21 cellular contexts compared by ENCODE assay signal in genomic region chr10:43050011-43050410, GRCh38. TPM values are rescaled to one million over a fixed set of nuclear protein-coding genes. Genes with fewer than 3 reads are reported as not detected.
DNase-seq lines count a peak whose midpoint lies in the region; ATAC-seq, FAIRE-seq and TF ChIP-seq lines count a peak whose summit lies in the region.
"Had no signal": no experiment of that assay in that cellular context is flagged by ENCODE, and none has a peak within 500 bp of the region (broad histone marks: within the 10 kb centered on the region; RNA-seq: fewer than 3 reads in every experiment).

No MANE protein-coding gene starts in this region.

- no peak for TF ChIP-seq RAD21 in A549 (conservative IDR thresholded peaks at IDR 0.05 in 1 of 2, IDR thresholded peaks at IDR 0.05 in 1 of 2)

- no peak overlapping the region for H2AFZ ChIP-seq in PC-3 (ENCODE audit: low read length)
- no peak overlapping the region for H2AFZ ChIP-seq in osteoblast (ENCODE audit: low read length)

- no peaks in the 10 kb centered on the region for H4K20me1 ChIP-seq in PC-3 (ENCODE audit: low read length)
- no peaks in the 10 kb centered on the region for H4K20me1 ChIP-seq in osteoblast (ENCODE audit: insufficient read depth, low read length)
- H4K20me1 ChIP-seq: BLaER1 had no signal

- no peak overlapping the region for H3K9ac ChIP-seq in PC-3 (ENCODE audit: low read length)
- H3K9ac ChIP-seq: BLaER1 had no signal

- BruUV-seq in PC-3 (replicated peaks; lab: Mats Ljungman, UMichigan): no TSS peak

- no peaks in the 10 kb centered on the region for H3K9me2 ChIP-seq in PC-3 (replicated peaks; ENCODE audit: low read length)

- no peak for TF ChIP-seq EP300 in A549 (IDR thresholded peaks at IDR 0.05)

- POLR2A ChIA-PET in A549 (lab: Yijun Ruan, JAX): no interaction called here
- POLR2A ChIA-PET in PC-3 (lab: Charles Lee; ENCODE audit: unreplicated experiment): no interaction called here

- H3K36me3 ChIP-seq in PC-3 (ENCODE audit: low read depth, low read length) (no peaks in the 10 kb centered on the region), osteoblast (ENCODE audit: insufficient read depth, low read length) (no peaks in the 10 kb centered on the region)
- H3K36me3 ChIP-seq: BE2C, BLaER1 had no signal

- H3K4me2 ChIP-seq in A549 (no peak overlapping the region), PC-3 (ENCODE audit: low read length) (no peak overlapping the region), osteoblast (ENCODE audit: insufficient read depth, low read length) (no peak overlapping the region)
- H3K4me2 ChIP-seq: BLaER1 had no signal

- H3F3A ChIP-seq in PC-3 (ENCODE audit: low read length, unreplicated experiment): no peaks in the 10 kb centered on the region

- CTCF ChIA-PET in A549 (lab: Yijun Ruan, JAX) (no interaction called here), PC-3 (lab: Charles Lee) (no interaction called here)

- H3K4me1 ChIP-seq in A549 (no peaks in the 10 kb centered on the region), PC-3 (ENCODE audit: insufficient read depth, low read length) (no peaks in the 10 kb centered on the region), osteoblast (ENCODE audit: insufficient read depth, low read length) (no peaks in the 10 kb centered on the region)

- intact Hi-C loops in PC-3 (cut with micrococcal nuclease): no loop called here

- DNase-seq in A549 (ENCODE audit: low read depth in 1 of 2, low spot score in 1 of 2) (no peak), PC-3 (peak; percentile 8), osteoblast (ENCODE audit: insufficient read length, low spot score, missing footprints) (peak; percentile 66), A172 (ENCODE audit: low spot score) (no peak)
- DNase-seq in stimulated activated CD4-positive, alpha-beta T cell treated with anti-CD3 and anti-CD28 coated beads, Interleukin-2, amount 100 ng/mL, for 24 hours: no peak
- DNase-seq: 8988T; ACHN; BE2C; C1 segment of cervical spinal cord; CD4-positive, alpha-beta memory T cell; CD4-positive, CD25-positive, alpha-beta regulatory T cell; COR-L47; DMS 273 treated with DMSO at 0.1 percent for 48 hours; DMS153; DMS53; DMS79 treated with DMSO at 0.1 percent for 48 hours; GF-D8 had no signal

- no peaks in the 10 kb centered on the region for H3K9me3 ChIP-seq in A549
- no peaks in the 10 kb centered on the region for H3K9me3 ChIP-seq in PC-3 (ENCODE audit: low read length)
- H3K9me3 ChIP-seq in osteoblast (ENCODE audit: low read depth, low read length): no peaks in the 10 kb centered on the region
- H3K9me3 ChIP-seq: BE2C had no signal

- H3K4me3 ChIP-seq in A549 (no peak overlapping the region), PC-3 (ENCODE audit: low read length) (no peak overlapping the region), osteoblast (ENCODE audit: insufficient read depth, low read length) (no peak overlapping the region)
- H3K4me3 ChIP-seq: BLaER1 had no signal

- TF ChIP-seq POLR2A in A549 (IDR thresholded peaks at IDR 0.05; ENCODE audit: low read length): no peak

- FAIRE-seq in A549 (lab: Jason Lieb, UNC): no peak
- FAIRE-seq: G401.6, GM12891, GM19239 had no signal

- H3K27ac ChIP-seq in A549 (no peak overlapping the region), PC-3 (ENCODE audit: low read length) (no peak overlapping the region), osteoblast (ENCODE audit: low read depth, low read length) (no peak overlapping the region)
- H3K27ac ChIP-seq: BLaER1 had no signal

- no peaks in the 10 kb centered on the region for H3K79me2 ChIP-seq in PC-3 (ENCODE audit: low read length)
- no peaks in the 10 kb centered on the region for H3K79me2 ChIP-seq in osteoblast (ENCODE audit: insufficient read depth, low read length)

- TF ChIP-seq CTCF in A549 (IDR thresholded peaks at IDR 0.05) (no peak), PC-3 (conservative IDR thresholded peaks at IDR 0.05; ENCODE audit: low read depth, low read length) (no peak), osteoblast (IDR thresholded peaks at IDR 0.05; ENCODE audit: extremely low read depth, low read depth, low read length) (no peak)

- H3K27me3 ChIP-seq in PC-3 (ENCODE audit: low read length) (peaks cover 49% of the 10 kb centered on the region), osteoblast (ENCODE audit: insufficient read depth, low read length) (no peaks in the 10 kb centered on the region)
- H3K27me3 ChIP-seq: BE2C, BLaER1 had no signal

- ATAC-seq in A549 (no peak), PC-3 (no peak)

TF ChIP-seq in A549, 52 proteins besides CTCF, POLR2A, EP300 and RAD21:
- TF ChIP-seq MAZ (IDR thresholded peaks at IDR 0.05; ENCODE audit: borderline replicate concordance, low read depth, low read length): no peak
- TF ChIP-seq, protein P1, sequence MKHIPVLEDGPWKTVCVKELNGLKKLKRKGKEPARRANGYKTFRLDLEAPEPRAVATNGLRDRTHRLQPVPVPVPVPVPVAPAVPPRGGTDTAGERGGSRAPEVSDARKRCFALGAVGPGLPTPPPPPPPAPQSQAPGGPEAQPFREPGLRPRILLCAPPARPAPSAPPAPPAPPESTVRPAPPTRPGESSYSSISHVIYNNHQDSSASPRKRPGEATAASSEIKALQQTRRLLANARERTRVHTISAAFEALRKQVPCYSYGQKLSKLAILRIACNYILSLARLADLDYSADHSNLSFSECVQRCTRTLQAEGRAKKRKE (CRISPR knock-in tag; IDR thresholded peaks at IDR 0.05; ENCODE audit: low read depth): no peak
- no peak for TF ChIP-seq RNF2 (IDR thresholded peaks at IDR 0.05; ENCODE audit: borderline replicate concordance, low read depth)
- TF ChIP-seq SMC3 (IDR thresholded peaks at IDR 0.05): no peak
- TF ChIP-seq, protein P2, sequence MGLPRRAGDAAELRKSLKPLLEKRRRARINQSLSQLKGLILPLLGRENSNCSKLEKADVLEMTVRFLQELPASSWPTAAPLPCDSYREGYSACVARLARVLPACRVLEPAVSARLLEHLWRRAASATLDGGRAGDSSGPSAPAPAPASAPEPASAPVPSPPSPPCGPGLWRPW (IDR thresholded peaks at IDR 0.05): no peak
- TF ChIP-seq BHLHE40 (IDR thresholded peaks at IDR 0.05; ENCODE audit: low read depth, low read length): no peak
- TF ChIP-seq KDM1A (IDR thresholded peaks at IDR 0.05; ENCODE audit: low read depth): no peak
- TF ChIP-seq MAFK (IDR thresholded peaks at IDR 0.05; ENCODE audit: partially characterized antibody): peak; percentile 16
- TF ChIP-seq, protein P3, sequence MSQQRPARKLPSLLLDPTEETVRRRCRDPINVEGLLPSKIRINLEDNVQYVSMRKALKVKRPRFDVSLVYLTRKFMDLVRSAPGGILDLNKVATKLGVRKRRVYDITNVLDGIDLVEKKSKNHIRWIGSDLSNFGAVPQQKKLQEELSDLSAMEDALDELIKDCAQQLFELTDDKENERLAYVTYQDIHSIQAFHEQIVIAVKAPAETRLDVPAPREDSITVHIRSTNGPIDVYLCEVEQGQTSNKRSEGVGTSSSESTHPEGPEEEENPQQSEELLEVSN (IDR thresholded peaks at IDR 0.05; ENCODE audit: borderline replicate concordance, low read depth): no peak

RNA-seq across cellular contexts. Expression of gene RET, which starts 26.9 kb away (rescaled TPM):
- polyA plus RNA-seq in A549 (2011; rRNA removed): 0.08 and 0.20 TPM in 2 replicates
- polyA plus RNA-seq in A549 (2012; cell fraction: cytosol; rRNA removed): 0.14 and 0.16 TPM in 2 replicates
- polyA plus RNA-seq in A549 (2012; cell fraction: nucleus; rRNA removed): 0.49 and 0.56 TPM in 2 replicates
- polyA plus RNA-seq in A549 (2017; fragmentation: RNase III; extraction: RNeasy Plus Mini Kit Qiagen cat#74134 plus additional on column Dnase treatment): 0.22 to 0.44 TPM (median 0.41 TPM) in 3 replicates
- polyA minus RNA-seq in A549 (2011; rRNA and poly(A)+ RNA removed): 0.04 and 0.19 TPM in 2 replicates
- not detected in 2 replicates for total RNA-seq in PC-3 (2014; rRNA removed)
- total RNA-seq in osteoblast: under 0.01 TPM in 2 replicates
- total RNA-seq in A172 (2014; rRNA removed; shearing (Covaris generic)): 0.38 and 5.3 TPM in 2 replicates
- total RNA-seq: CD4-positive, alpha-beta memory T cell had no signal
- polyA plus RNA-seq: CD4-positive, alpha-beta memory T cell; CD4-positive, CD25-positive, alpha-beta regulatory T cell had no signal

Comparison
In these comparisons a context has a peak if more than half of its experiments do, and no peak if none do; other contexts are left out.
1. DNase-seq: peak in PC-3 (single experiment) and osteoblast (single experiment); none in A549 (0 of 2), stimulated activated CD4-positive, alpha-beta T cell treated with anti-CD3 and anti-CD28 coated beads, Interleukin-2, amount 100 ng/mL, for 24 hours (0 of 2) and A172 (single experiment).